Comparison of ENCODE assay signal across 9 cellular contexts in genomic region chr3:39148116-39149058, GRCh38. TPM values are rescaled to one million over a fixed set of nuclear protein-coding genes. Genes with fewer than 3 reads are reported as not detected.
DNase-seq lines count a peak whose midpoint lies in the region; ATAC-seq, FAIRE-seq and TF ChIP-seq lines count a peak whose summit lies in the region.
"Had no signal": no experiment of that assay in that cellular context is flagged by ENCODE, and none has a peak within 500 bp of the region (broad histone marks: within the 10 kb centered on the region; RNA-seq: fewer than 3 reads in every experiment).

No MANE protein-coding gene starts in this region.

- no peaks in the 10 kb centered on the region for H3K27me3 Mint-ChIP-seq in activated naive CD8-positive, alpha-beta T cell

- H3F3A ChIP-seq in DOHH2 (ENCODE audit: control insufficient read depth, insufficient read depth): peaks cover 31% of the 10 kb centered on the region

- H3K9me3 ChIP-seq in DOHH2 (ENCODE audit: control insufficient read depth, insufficient read depth, low read length) (no peaks in the 10 kb centered on the region), KOPT-K1 (ENCODE audit: insufficient read depth, low read length, poor library complexity, severe bottlenecking) (no peaks in the 10 kb centered on the region), kidney (ENCODE audit: control insufficient read depth in 1 of 2, low read length in 2 of 2) (no peaks in the 10 kb centered on the region), testis (no peaks in the 10 kb centered on the region)

- H3K4me3 ChIP-seq in DOHH2 (ENCODE audit: low read length): peak overlapping the region; percentile 87
- H3K4me3 ChIP-seq in kidney (ENCODE audit: low read length in 2 of 2): peak overlapping the region; percentile 40 to 42
- H3K4me3 ChIP-seq in testis: no peak overlapping the region

- no peak for FAIRE-seq in kidney (lab: Jason Lieb, UNC)
- FAIRE-seq: TTC549 had no signal

- no peak for TF ChIP-seq POLR2A in testis (IDR thresholded peaks at IDR 0.05)

- H3K4me3 Mint-ChIP-seq in activated naive CD8-positive, alpha-beta T cell: peak overlapping the region; percentile 97

- TF ChIP-seq CTCF in DOHH2 (IDR thresholded peaks at IDR 0.05; ENCODE audit: low read depth, low read length, poor library complexity, severe bottlenecking) (no peak), kidney (IDR thresholded peaks at IDR 0.05; ENCODE audit: borderline replicate concordance, extremely low read depth, insufficient read depth) (no peak), testis (IDR thresholded peaks at IDR 0.05) (no peak)

- intact Hi-C loops in kidney (cut with DNase I): no loop called here
- intact Hi-C loops in testis (cut with DNase I; ENCODE audit: low total_unique reads): no loop called here
- intact Hi-C loops in sciatic nerve (cut with DNase I): no loop called here

- no peaks in the 10 kb centered on the region for H3K9me3 Mint-ChIP-seq in activated naive CD8-positive, alpha-beta T cell (ENCODE audit: low read depth)

- peaks cover 73% of the 10 kb centered on the region for H3K4me1 Mint-ChIP-seq in activated naive CD8-positive, alpha-beta T cell (ENCODE audit: low read depth)

- H3K4me1 ChIP-seq in DOHH2 (ENCODE audit: control insufficient read depth, low read length) (peaks cover 72% of the 10 kb centered on the region), kidney (ENCODE audit: control insufficient read depth in 1 of 2, insufficient read depth in 1 of 2, low read depth in 1 of 2, low read length in 2 of 2) (peaks cover 56 to 58% of the 10 kb centered on the region in 2 donors), testis (peaks cover 58% of the 10 kb centered on the region)

- H4K20me1 ChIP-seq in DOHH2 (ENCODE audit: control insufficient read depth, insufficient read depth, low read depth, low read length): no peaks in the 10 kb centered on the region; the same call in 1 of the 2 replicates

- peaks cover 86% of the 10 kb centered on the region for H3K79me2 ChIP-seq in DOHH2 (ENCODE audit: control insufficient read depth, low read length)

- WGBS in testis, 2 donors: 63 to 74% methylated on average over 14 of the region's 14 CpGs

- peak overlapping the region in 1 of 2 donors; percentile 64 for H3K9ac ChIP-seq in kidney (ENCODE audit: low read length in 2 of 2)

- H3K36me3 ChIP-seq in DOHH2 (ENCODE audit: control insufficient read depth, low read length) (peaks cover 48% of the 10 kb centered on the region), KOPT-K1 (ENCODE audit: insufficient read depth, low read length) (peaks cover 24% of the 10 kb centered on the region), kidney (ENCODE audit: control insufficient read depth in 1 of 2, insufficient read depth in 2 of 2, low read length in 2 of 2) (peaks cover 24 to 32% of the 10 kb centered on the region in 2 donors), testis (ENCODE audit: low read depth, missing control alignments) (no peaks in the 10 kb centered on the region)

- H3K4me2 ChIP-seq in DOHH2 (ENCODE audit: low read length): peak overlapping the region; percentile 100

- no peaks in the 10 kb centered on the region for H3K9me2 ChIP-seq in DOHH2 (replicated peaks; ENCODE audit: control insufficient read depth, low read length)

- H3K27ac Mint-ChIP-seq in activated naive CD8-positive, alpha-beta T cell: peak overlapping the region; percentile 98

- peaks cover 26% of the 10 kb centered on the region for H3K36me3 Mint-ChIP-seq in activated naive CD8-positive, alpha-beta T cell

- DNase-seq in kidney (no peak), testis (no peak), NCI-H1092 (lab: John Stamatoyannopoulos, UW) (no peak), sciatic nerve (ENCODE audit: low spot score) (no peak)

- peak; percentile 27 for ATAC-seq in GM19397 (IDR thresholded peaks at IDR 0.05; ENCODE audit: unreplicated experiment)
- no peak for ATAC-seq in sciatic nerve

- H3K27me3 ChIP-seq in DOHH2 (ENCODE audit: control insufficient read depth, low read length) (no peaks in the 10 kb centered on the region), testis (no peaks in the 10 kb centered on the region)

- H3K27ac ChIP-seq in DOHH2 (ENCODE audit: low read depth, low read length) (peak overlapping the region; percentile 98), KOPT-K1 (ENCODE audit: low read depth, low read length, poor library complexity, severe bottlenecking) (peak overlapping the region; percentile 86), kidney (ENCODE audit: low read depth in 2 of 2, low read length in 2 of 2) (peak overlapping the region; percentile 85 to 92), testis (peak overlapping the region; percentile 29 to 50)

RNA-seq across cellular contexts. Expression of gene CSRNP1, which starts 5.0 kb away (rescaled TPM):
- total RNA-seq in kidney (21.6 TPM), testis (10 to 100 TPM; 27.0 to 30.4 TPM), sciatic nerve (51.7 TPM)
- polyA plus RNA-seq in kidney (ENCODE audit: insufficient read depth, low read depth, low replicate concordance) (16.5 TPM), testis (ENCODE audit: insufficient read depth, low read depth, low replicate concordance) (20.4 TPM)

RNA-seq across cellular contexts. Expression of gene TTC21A, which starts 40.9 kb away (rescaled TPM):
- 14.1 TPM for total RNA-seq in kidney
- polyA plus RNA-seq in kidney (ENCODE audit: insufficient read depth, low read depth, low replicate concordance): 4.8 TPM
- total RNA-seq in testis: 100 to 1,000 TPM in 1 of 2 donors, 10 to 100 TPM in 1; 74.3 to 101 TPM
- polyA plus RNA-seq in testis (ENCODE audit: insufficient read depth, low read depth, low replicate concordance): 266 TPM
- 13.4 TPM for total RNA-seq in sciatic nerve

RNA-seq across cellular contexts. Expression of gene GORASP1, which starts 41.0 kb away (rescaled TPM):
- total RNA-seq in kidney: 70.9 TPM
- 38.8 TPM for polyA plus RNA-seq in kidney (ENCODE audit: insufficient read depth, low read depth, low replicate concordance)
- total RNA-seq in testis: 10 to 100 TPM; 75.3 to 92.1 TPM
- 69.5 TPM for polyA plus RNA-seq in testis (ENCODE audit: insufficient read depth, low read depth, low replicate concordance)
- 55.8 TPM for total RNA-seq in sciatic nerve

RNA-seq across cellular contexts. Expression of gene XIRP1, which starts 44.0 kb away (rescaled TPM):
- total RNA-seq in kidney (0.09 TPM), testis (under 1 TPM; 0.24 to 0.37 TPM), sciatic nerve (0.04 TPM)
- polyA plus RNA-seq in kidney (ENCODE audit: insufficient read depth, low read depth, low replicate concordance) (not detected), testis (ENCODE audit: insufficient read depth, low read depth, low replicate concordance) (2.8 TPM)

Comparison
In these comparisons a context has a peak if more than half of its experiments do, and no peak if none do; other contexts are left out.
1. H3K27ac ChIP-seq: peak in every context shown above with its lines; median percentile 98 in DOHH2; 88 in kidney; 86 in KOPT-K1; 40 in testis.
2. H3K4me3 ChIP-seq: peak in DOHH2 (single experiment) and kidney (2 of 2); none in testis (0 of 2).